In the genomic region with DNA sequence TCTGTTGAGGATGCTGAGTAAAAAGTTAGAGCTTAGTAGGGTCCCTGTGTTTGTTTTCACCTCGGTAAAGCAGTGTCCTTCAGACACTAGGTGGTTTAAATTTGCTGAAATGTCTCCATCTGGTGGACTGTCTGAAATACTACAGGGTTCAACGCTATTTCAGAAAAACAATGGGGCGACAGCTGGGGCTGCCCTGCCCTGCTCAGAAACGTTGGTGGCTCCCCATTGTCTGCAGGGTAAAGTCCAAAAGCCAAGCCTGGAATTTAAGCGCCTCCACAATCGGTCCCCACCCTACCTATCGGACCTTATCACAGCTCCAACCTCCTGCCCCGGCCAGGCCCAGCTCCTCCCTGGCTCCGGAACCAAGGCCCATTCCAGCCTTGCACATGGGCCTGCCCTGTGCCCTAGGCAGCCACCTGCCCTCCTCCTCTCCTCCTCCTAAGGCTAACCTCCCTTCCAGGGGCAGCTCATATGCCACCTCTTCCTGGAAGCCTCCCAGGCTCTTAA, we compare ENCODE assay signal across 8 cellular contexts. TPM values are rescaled to one million over a fixed set of nuclear protein-coding genes. Genes with fewer than 3 reads are reported as not detected.
DNase-seq lines count a peak whose midpoint lies in the region; TF ChIP-seq lines count a peak whose summit lies in the region.

No MANE protein-coding gene starts in this region.

- no peaks in the 10 kb centered on the region for H3K36me3 Mint-ChIP-seq in chondrocyte (ENCODE audit: low read depth)

- no peaks in the 10 kb centered on the region for H3K9me3 Mint-ChIP-seq in chondrocyte (ENCODE audit: low read depth)

- no peaks in the 10 kb centered on the region for H3K9me3 ChIP-seq in thyroid gland

- H3K4me3 ChIP-seq in thyroid gland (replicated peaks in 1 of 3), result no peak overlapping the region

- H3K4me1 Mint-ChIP-seq in chondrocyte (ENCODE audit: low read depth), result peaks cover 51% of the 10 kb centered on the region

- H3K27ac ChIP-seq in thyroid gland, result no peak overlapping the region

- no peak overlapping the region for H3K27ac Mint-ChIP-seq in chondrocyte (ENCODE audit: unreplicated experiment)

- intact Hi-C loops in thyroid gland (cut with DNase I), result loop anchor here (2.0 to 10.0 kb wide), 2 partner anchors 245 to 341 kb away; no protein-coding TSS in a partner anchor

- peaks cover 8 to 17% of the 10 kb centered on the region in 2 donors for H3K4me1 ChIP-seq in thyroid gland

- 23 to 24% methylated on average over 9 of the region's 9 CpGs for WGBS in thyroid gland, 2 donors

- no peaks in the 10 kb centered on the region for H3K36me3 ChIP-seq in thyroid gland

- peak; percentile 3 for DNase-seq in NCI-H187 treated with DMSO at 0.1 percent for 48 hours (lab: John Stamatoyannopoulos, UW)
- DNase-seq in NCI-H187 (lab: John Stamatoyannopoulos, UW), result no peak
- peak; percentile 92 for DNase-seq in HuH-7 (ENCODE audit: low spot score)
- peak; percentile 10 to 29 for DNase-seq in SHP77 (lab: John Stamatoyannopoulos, UW)
- DNase-seq in chondrocyte (ENCODE audit: low spot score), result no peak
- DNase-seq in kidney tubule cell (ENCODE audit: low spot score), result peak; percentile 53
- DNase-seq in thyroid gland, result no peak
- no peak for DNase-seq in NCI-H1048 (lab: John Stamatoyannopoulos, UW)

- no peaks in the 10 kb centered on the region for H3K27me3 ChIP-seq in thyroid gland

- H3K4me3 Mint-ChIP-seq in chondrocyte (ENCODE audit: unreplicated experiment), result no peak overlapping the region

- no peak for TF ChIP-seq POLR2A in thyroid gland (IDR thresholded peaks at IDR 0.05)

- TF ChIP-seq CTCF in chondrocyte (IDR thresholded peaks at IDR 0.05) (peak; percentile 97), thyroid gland (IDR thresholded peaks at IDR 0.05) (peak; percentile 45 to 88 (median 74))

- no peaks in the 10 kb centered on the region for H3K27me3 Mint-ChIP-seq in chondrocyte (ENCODE audit: low read depth)

RNA-seq across cellular contexts. Expression of gene TSEN2, which starts 4.3 kb away (rescaled TPM):
- 8.6 to 14.5 TPM (median 8.7 TPM) in 3 replicates for total RNA-seq in chondrocyte
- 10 to 100 TPM; 14.9 to 25.8 (median 21.4) TPM for total RNA-seq in thyroid gland

Comparison
In these comparisons a context has a peak if more than half of its experiments do, and no peak if none do; other contexts are left out.
1. DNase-seq: peak in NCI-H187 treated with DMSO at 0.1 percent for 48 hours (single experiment), HuH-7 (single experiment), SHP77 (2 of 2) and kidney tubule cell (single experiment); none in NCI-H187 (0 of 2), chondrocyte (single experiment), thyroid gland (0 of 2) and NCI-H1048 (single experiment).